In genomic region chr10:63555330-63555729, GRCh38 we compare ENCODE assay signal across 22 cellular contexts. TPM values are rescaled to one million over a fixed set of nuclear protein-coding genes. Genes with fewer than 3 reads are reported as not detected.
DNase-seq lines count a peak whose midpoint lies in the region; ATAC-seq, FAIRE-seq and TF ChIP-seq lines count a peak whose summit lies in the region.
"Had no signal": no experiment of that assay in that cellular context is flagged by ENCODE, and none has a peak within 500 bp of the region (broad histone marks: within the 10 kb centered on the region; RNA-seq: fewer than 3 reads in every experiment).

No MANE protein-coding gene starts in this region.

- 0 out of 2 replicates have a peak overlapping the region, but pooled peaks have one; percentile 24 for H2AFZ ChIP-seq in SK-N-SH (ENCODE audit: low read depth)
- H2AFZ ChIP-seq in astrocyte (ENCODE audit: low read depth, low read length) = no peak overlapping the region
- no peak overlapping the region for H2AFZ ChIP-seq in keratinocyte (ENCODE audit: control insufficient read depth, low read length)
- H2AFZ ChIP-seq: parathyroid adenoma had no signal

- no peak for TF ChIP-seq EP300 in SK-N-SH (IDR thresholded peaks at IDR 0.05; ENCODE audit: borderline replicate concordance in 1 of 2, low read depth in 1 of 2, low read length in 1 of 2)

- no peaks in the 10 kb centered on the region for H3K36me3 Mint-ChIP-seq in astrocyte (ENCODE audit: low read depth, unreplicated experiment)
- H3K36me3 Mint-ChIP-seq: natural killer cell had no signal

- H3K4me1 ChIP-seq in SK-N-SH (ENCODE audit: control insufficient read depth in 1 of 2, insufficient read depth in 2 of 2, low read depth in 1 of 2, low read length in 1 of 2) (peaks cover 12 to 27% of the 10 kb centered on the region in 2 experiments; a peak in 3 of 4 replicates), astrocyte (ENCODE audit: insufficient read depth, low read length) (peaks cover 24% of the 10 kb centered on the region), keratinocyte (ENCODE audit: control insufficient read depth, extremely low read depth, insufficient read depth, low read length) (peaks cover 40% of the 10 kb centered on the region)
- H3K4me1 ChIP-seq: parathyroid adenoma had no signal

- POLR2A ChIA-PET in SK-N-SH (lab: Yijun Ruan, JAX) = no interaction called here

- H3K36me3 ChIP-seq in SK-N-SH (replicated peaks in 1 of 2; ENCODE audit: control insufficient read depth in 1 of 2, insufficient read depth in 2 of 2, low read length in 1 of 2) (peaks cover 0 to 5% of the 10 kb centered on the region in 2 experiments), astrocyte (ENCODE audit: insufficient read depth, low read length) (no peaks in the 10 kb centered on the region), keratinocyte (ENCODE audit: control insufficient read depth in 2 of 2, extremely low read depth in 1 of 2, insufficient read depth in 2 of 2, low read length in 2 of 2) (no peaks in the 10 kb centered on the region)
- H3K36me3 ChIP-seq: BE2C, esophagus muscularis mucosa, heart right ventricle, sigmoid colon had no signal

- no peaks in the 10 kb centered on the region for H3K9me3 ChIP-seq in SK-N-SH
- H3K9me3 ChIP-seq in astrocyte (ENCODE audit: insufficient read depth, low read depth, low read length) = no peaks in the 10 kb centered on the region
- H3K9me3 ChIP-seq in keratinocyte (ENCODE audit: control insufficient read depth, low read depth, low read length) = no peaks in the 10 kb centered on the region
- H3K9me3 ChIP-seq: BE2C, esophagus muscularis mucosa, heart right ventricle, sigmoid colon had no signal

- H4K20me1 ChIP-seq in SK-N-SH (ENCODE audit: insufficient read depth) (no peaks in the 10 kb centered on the region), astrocyte (ENCODE audit: insufficient read depth, low read length) (no peaks in the 10 kb centered on the region), keratinocyte (ENCODE audit: control insufficient read depth, extremely low read depth, insufficient read depth, low read length) (no peaks in the 10 kb centered on the region)

- dilution Hi-C loops in keratinocyte (cut with MboI; ENCODE audit: extremely low pct_ligation_motif_present, low sequenced_read_pairs) = no loop called here

- H3K27ac Mint-ChIP-seq in astrocyte (ENCODE audit: unreplicated experiment) = peak overlapping the region; percentile 86
- peak overlapping the region in 1 of 2 donors; percentile 47 for H3K27ac Mint-ChIP-seq in stimulated activated naive CD8-positive, alpha-beta T cell treated with anti-CD3 and anti-CD28 coated beads, Interleukin-15, amount 100 ng/mL, for 72 hours
- H3K27ac Mint-ChIP-seq: activated T-helper 1 cell treated with anti-CD3 and anti-CD28 coated beads, Interleukin-12 subunit alpha, Interleukin-12 subunit beta, Interleukin-2, Interleukin-4 antibody, amounts not matched to agents 30 ng/mL and 10 ng/mL and 1 ng/mL, durations not matched to agents 14 hours and 24 hours and 36 hours had no signal

- no peaks in the 10 kb centered on the region for H3K9me3 Mint-ChIP-seq in astrocyte (ENCODE audit: unreplicated experiment)
- H3K9me3 Mint-ChIP-seq in stimulated activated naive CD8-positive, alpha-beta T cell treated with anti-CD3 and anti-CD28 coated beads, Interleukin-15, amount 100 ng/mL, for 72 hours = no peaks in the 10 kb centered on the region
- H3K9me3 Mint-ChIP-seq: activated T-helper 1 cell treated with anti-CD3 and anti-CD28 coated beads, Interleukin-12 subunit alpha, Interleukin-12 subunit beta, Interleukin-2, Interleukin-4 antibody, amounts not matched to agents 30 ng/mL and 10 ng/mL and 1 ng/mL, durations not matched to agents 14 hours and 24 hours and 36 hours; natural killer cell had no signal

- H3K27ac ChIP-seq in SK-N-SH (ENCODE audit: low read depth in 2 of 2, low read length in 1 of 2) (peak overlapping the region; percentile 16 to 90; a peak in 3 of 4 replicates), astrocyte (ENCODE audit: low read depth, low read length) (peak overlapping the region; percentile 90), keratinocyte (ENCODE audit: control insufficient read depth, insufficient read depth, low read length) (peak overlapping the region; percentile 99), temporal lobe (ENCODE audit: low read depth, low read length) (peak overlapping the region; percentile 0)
- H3K27ac ChIP-seq: 22Rv1, esophagus muscularis mucosa, heart right ventricle, sigmoid colon, SK-N-MC had no signal

- H3K4me2 ChIP-seq in SK-N-SH (peak overlapping the region; percentile 1; the same call in 1 of the 2 replicates), astrocyte (ENCODE audit: low read length) (peak overlapping the region; percentile 76), keratinocyte (ENCODE audit: control insufficient read depth, extremely low read depth, insufficient read depth, low read depth, low read length) (peak overlapping the region; percentile 55)

- H3K4me3 ChIP-seq in SK-N-SH (ENCODE audit: low read depth in 2 of 2, low read length in 1 of 2) = no peak overlapping the region
- H3K4me3 ChIP-seq in astrocyte (ENCODE audit: insufficient read depth, low read depth, low read length) = no peak overlapping the region
- H3K4me3 ChIP-seq in keratinocyte (ENCODE audit: control insufficient read depth in 2 of 3, extremely low read depth in 1 of 3, insufficient read depth in 2 of 3, low read depth in 1 of 3, low read length in 3 of 3) = peak overlapping the region in 1 of 3 experiments; percentile 18
- H3K4me3 ChIP-seq: esophagus muscularis mucosa, heart right ventricle, sigmoid colon, SK-N-MC had no signal

- H3K27me3 Mint-ChIP-seq in astrocyte (ENCODE audit: low read depth, unreplicated experiment) = no peaks in the 10 kb centered on the region
- H3K27me3 Mint-ChIP-seq in stimulated activated naive CD8-positive, alpha-beta T cell treated with anti-CD3 and anti-CD28 coated beads, Interleukin-15, amount 100 ng/mL, for 72 hours = no peaks in the 10 kb centered on the region

- H3F3A ChIP-seq in SK-N-SH (replicated peaks; ENCODE audit: insufficient read depth) = peaks cover 38% of the 10 kb centered on the region

- TF ChIP-seq CTCF in SK-N-SH (IDR thresholded peaks at IDR 0.05) (no peak), astrocyte (IDR thresholded peaks at IDR 0.05; ENCODE audit: insufficient read depth, low read depth, low read length) (no peak), keratinocyte (optimal IDR thresholded peaks at IDR 0.05 in 1 of 3, IDR thresholded peaks at IDR 0.05 in 1 of 3, conservative IDR thresholded peaks at IDR 0.05 in 1 of 3; ENCODE audit: extremely low read depth in 1 of 3, insufficient read depth in 2 of 3, low read length in 3 of 3) (no peak)

- H3K4me3 Mint-ChIP-seq in astrocyte (ENCODE audit: unreplicated experiment) = no peak overlapping the region
- no peak overlapping the region for H3K4me3 Mint-ChIP-seq in stimulated activated naive CD8-positive, alpha-beta T cell treated with anti-CD3 and anti-CD28 coated beads, Interleukin-15, amount 100 ng/mL, for 72 hours
- H3K4me3 Mint-ChIP-seq: activated T-helper 1 cell treated with anti-CD3 and anti-CD28 coated beads, Interleukin-12 subunit alpha, Interleukin-12 subunit beta, Interleukin-2, Interleukin-4 antibody, amounts not matched to agents 30 ng/mL and 10 ng/mL and 1 ng/mL, durations not matched to agents 14 hours and 24 hours and 36 hours; natural killer cell had no signal

- FAIRE-seq in astrocyte (lab: Jason Lieb, UNC) (no peak), keratinocyte (lab: Jason Lieb, UNC) (no peak)
- FAIRE-seq: urothelium cell line had no signal

- CTCF ChIA-PET in SK-N-SH (lab: Yijun Ruan, JAX) = no interaction called here

- H3K79me2 ChIP-seq in SK-N-SH (ENCODE audit: insufficient read depth) (peaks cover 53% of the 10 kb centered on the region), astrocyte (ENCODE audit: insufficient read depth, low read length) (peaks cover 63% of the 10 kb centered on the region), keratinocyte (ENCODE audit: control insufficient read depth, insufficient read depth, low read length) (peaks cover 48% of the 10 kb centered on the region)

- H3K9me2 ChIP-seq in SK-N-SH = no peaks in the 10 kb centered on the region

- WGBS in SK-N-SH (ENCODE audit: low lambda C conversion rate) = 89% methylated on average over 2 of the region's 2 CpGs

- no peak for DNase-seq in SK-N-SH
- DNase-seq in astrocyte (ENCODE audit: low read depth) = no peak
- no peak for DNase-seq in keratinocyte (ENCODE audit: low read depth, low spot score)
- no peak for DNase-seq in stimulated activated naive CD8-positive, alpha-beta T cell treated with anti-CD3 and anti-CD28 coated beads, Interleukin-15, amount 100 ng/mL, for 72 hours
- DNase-seq: activated CD4-positive, alpha-beta T cell treated with anti-CD3 and anti-CD28 coated beads for 1 hour; BE2C; caudate nucleus; heart right ventricle; natural killer cell; NCI-H1092 treated with DMSO at 0.1 percent for 48 hours; NCI-H2107; sigmoid colon had no signal

- no peaks in the 10 kb centered on the region for H3K27me3 ChIP-seq in SK-N-SH (ENCODE audit: insufficient read depth)
- no peaks in the 10 kb centered on the region for H3K27me3 ChIP-seq in astrocyte (ENCODE audit: insufficient read depth, low read length)
- H3K27me3 ChIP-seq in keratinocyte (ENCODE audit: control insufficient read depth, extremely low read depth, insufficient read depth, low read length) = no peaks in the 10 kb centered on the region
- H3K27me3 ChIP-seq: BE2C, esophagus muscularis mucosa, heart right ventricle, sigmoid colon had no signal

- H3K9me1 ChIP-seq in keratinocyte (ENCODE audit: control insufficient read depth, extremely low read depth, insufficient read depth, low read length) = no peaks in the 10 kb centered on the region

- peaks cover 20% of the 10 kb centered on the region for H3K4me1 Mint-ChIP-seq in astrocyte (ENCODE audit: low read depth, unreplicated experiment)
- H3K4me1 Mint-ChIP-seq in stimulated activated naive CD8-positive, alpha-beta T cell treated with anti-CD3 and anti-CD28 coated beads, Interleukin-15, amount 100 ng/mL, for 72 hours = peaks cover 25% of the 10 kb centered on the region

- ATAC-seq in SK-N-SH treated with all-trans-retinoic acid at 6 μM for 48 hours (no peak), HG02759 (IDR thresholded peaks at IDR 0.05; ENCODE audit: unreplicated experiment) (no peak), HG03108 (IDR thresholded peaks at IDR 0.05; ENCODE audit: unreplicated experiment) (no peak)
- no peak for ATAC-seq in stimulated activated naive CD8-positive, alpha-beta T cell treated with anti-CD3 and anti-CD28 coated beads, Interleukin-15, amount 100 ng/mL, for 72 hours

- peak overlapping the region; percentile 5; the same call in 1 of the 2 replicates for H3K9ac ChIP-seq in SK-N-SH
- peak overlapping the region; percentile 83 for H3K9ac ChIP-seq in astrocyte (ENCODE audit: low read length)
- H3K9ac ChIP-seq in keratinocyte (ENCODE audit: control insufficient read depth, extremely low read depth, insufficient read depth, low read length) = peak overlapping the region; percentile 75
- H3K9ac ChIP-seq: parathyroid adenoma had no signal

- no peak for TF ChIP-seq RAD21 in SK-N-SH (IDR thresholded peaks at IDR 0.05; ENCODE audit: low read length)

RNA-seq across cellular contexts. Expression of gene REEP3, which starts 34.1 kb away (rescaled TPM):
- polyA plus RNA-seq in SK-N-SH (2012; rRNA removed) = 7.6 and 9.6 TPM in 2 replicates
- polyA plus RNA-seq in SK-N-SH (2012; cell fraction: cytosol; rRNA removed) = 13.0 and 17.1 TPM in 2 replicates
- 2.8 and 4.7 TPM in 2 replicates for polyA plus RNA-seq in SK-N-SH (2012; cell fraction: nucleus; rRNA removed)
- total RNA-seq in astrocyte = 44.6 and 52.0 TPM in 2 replicates
- 34.7 to 65.8 TPM (median 52.8 TPM) in 3 replicates for polyA plus RNA-seq in keratinocyte
- 172 TPM for polyA plus RNA-seq in keratinocyte (2011; ENCODE audit: low read depth)
- polyA plus RNA-seq in keratinocyte (2011; cell fraction: cytosol; rRNA removed) = 40.8 and 57.7 TPM in 2 replicates
- polyA plus RNA-seq in keratinocyte (2011; cell fraction: nucleus; rRNA removed) = 42.3 and 44.6 TPM in 2 replicates
- 25.4 and 42.4 TPM in 2 replicates for polyA plus RNA-seq in keratinocyte (2012; ENCODE audit: low replicate concordance)
- 15.5 to 43.5 TPM (median 23.8 TPM) in 3 replicates for polyA minus RNA-seq in keratinocyte
- polyA minus RNA-seq in keratinocyte (2011; cell fraction: cytosol; rRNA and poly(A)+ RNA removed) = 57.2 TPM
- polyA minus RNA-seq in keratinocyte (2011; cell fraction: nucleus; rRNA and poly(A)+ RNA removed) = 30.0 and 57.2 TPM in 2 replicates
- total RNA-seq in temporal lobe = 14.3 TPM

Comparison
In these comparisons a context has a peak if more than half of its experiments do, and no peak if none do; other contexts are left out.
1. H3K27ac ChIP-seq: peak in every context shown above with its lines; median percentile 99 in keratinocyte; 90 in astrocyte; 53 in SK-N-SH; 0 in temporal lobe.
2. H3K4me2 ChIP-seq: peak in every context shown above with its lines; median percentile 76 in astrocyte; 55 in keratinocyte; 1 in SK-N-SH.
3. H3K9ac ChIP-seq: peak in every context shown above with its lines; median percentile 83 in astrocyte; 75 in keratinocyte; 5 in SK-N-SH.